In the genomic region with DNA sequence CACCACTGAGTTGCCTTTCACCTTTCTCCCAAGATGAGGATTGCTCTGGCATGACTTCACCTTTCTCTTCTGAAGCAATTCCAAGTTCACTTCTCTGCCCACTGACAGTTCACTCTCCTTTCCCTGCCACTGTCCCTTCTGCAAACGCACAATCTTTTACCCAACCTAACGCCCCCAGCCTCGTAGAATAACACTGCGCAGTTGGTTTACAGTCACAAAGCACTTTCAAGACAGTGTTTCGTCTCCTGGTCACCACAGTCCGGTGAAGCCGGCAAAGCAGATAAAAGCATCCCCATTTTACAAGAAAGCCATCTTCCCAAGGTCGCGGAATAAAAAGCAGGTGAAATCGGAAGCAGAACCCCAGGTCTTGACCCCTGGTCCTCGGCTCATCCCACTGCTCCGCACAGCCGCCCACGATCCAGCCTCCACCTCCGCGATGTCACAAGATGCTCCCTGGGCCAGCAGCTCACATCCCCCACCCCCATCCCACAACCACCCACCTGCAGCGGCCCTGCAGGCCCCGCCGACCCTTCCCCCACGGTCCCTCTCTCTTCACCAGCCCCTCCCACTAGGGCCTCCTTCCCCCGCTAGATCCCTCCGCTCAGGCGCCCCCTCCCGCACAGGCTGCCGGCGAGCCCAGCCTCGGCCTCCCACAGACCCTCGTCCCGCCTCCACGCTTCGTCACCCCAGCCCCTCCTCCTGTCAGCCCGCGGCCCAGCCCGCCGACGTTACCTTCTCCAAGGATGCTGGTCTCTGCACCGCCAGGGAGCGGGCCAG, we compare ENCODE assay signal across 8 cellular contexts. TPM values are rescaled to one million over a fixed set of nuclear protein-coding genes. Genes with fewer than 3 reads are reported as not detected.
DNase-seq lines count a peak whose midpoint lies in the region; ATAC-seq, FAIRE-seq and TF ChIP-seq lines count a peak whose summit lies in the region.

No MANE protein-coding gene starts in this region.

- H3K27ac ChIP-seq in ascending aorta (peak overlapping the region; percentile 79 to 97), uterus (peak overlapping the region; percentile 90 to 92)

- H3K36me3 ChIP-seq in ascending aorta (no peaks in the 10 kb centered on the region), uterus (no peaks in the 10 kb centered on the region)

- H3K4me3 ChIP-seq in ascending aorta: peak overlapping the region; percentile 82 to 91
- H3K4me3 ChIP-seq in uterus: peak overlapping the region; percentile 55 to 71

- TF ChIP-seq CTCF in ascending aorta (IDR thresholded peaks at IDR 0.05) (no peak), uterus (IDR thresholded peaks at IDR 0.05) (no peak)

- DNase-seq in GM12892 (ENCODE audit: insufficient read length) (peak; percentile 78), NCI-H1105 treated with DMSO at 0.1 percent for 48 hours (lab: John Stamatoyannopoulos, UW) (peak; percentile 75), T-helper 2 cell (peak; percentile 62 to 94 (median 77)), ascending aorta (ENCODE audit: low spot score in 2 of 2) (peak; percentile 59 to 92), hepatic stellate cell (ENCODE audit: low spot score) (peak; percentile 85), putamen (ENCODE audit: low spot score) (peak; percentile 78), uterus (peak; percentile 90 to 91)

- TF ChIP-seq POLR2A in GM12892 (IDR thresholded peaks at IDR 0.05; ENCODE audit: low read depth, low read length): no peak
- TF ChIP-seq POLR2A in uterus (IDR thresholded peaks at IDR 0.05): no peak

- H3K4me1 ChIP-seq in ascending aorta (peaks cover 0 to 22% of the 10 kb centered on the region in 2 donors), uterus (peaks cover 0 to 12% of the 10 kb centered on the region in 2 donors)

- no peaks in the 10 kb centered on the region for H3K27me3 ChIP-seq in ascending aorta
- H3K27me3 ChIP-seq in uterus: no peaks in the 10 kb centered on the region

- H3K9me3 ChIP-seq in ascending aorta: no peaks in the 10 kb centered on the region
- no peaks in the 10 kb centered on the region for H3K9me3 ChIP-seq in uterus

- peak; percentile 52 for ATAC-seq in HG02678 (IDR thresholded peaks at IDR 0.05; ENCODE audit: unreplicated experiment)

- intact Hi-C loops in ascending aorta (cut with DNase I) (loop anchor here (1.0 to 10.0 kb wide), 7 partner anchors 59 to 785 kb away; partner anchors contain the start of genes CRKL, LZTR1, MED15 and SDF2L1), uterus (cut with DNase I; ENCODE audit: low total_unique reads) (no loop called here)

- peak; percentile 30 for FAIRE-seq in GM12892 (lab: Jason Lieb, UNC)

RNA-seq across cellular contexts. Expression of gene PI4KA, which starts 0.6 kb away (rescaled TPM):
- 27.2 TPM for polyA plus RNA-seq in GM12892 (2012; ENCODE audit: missing spikeins)
- total RNA-seq in ascending aorta (150 TPM), uterus (100 to 1,000 TPM in 2 of 4 donors, 10 to 100 TPM in 2; 48.9 to 238 (median 108) TPM)

RNA-seq across cellular contexts. Expression of gene SNAP29, which starts 0.8 kb away (rescaled TPM):
- 22.3 TPM for polyA plus RNA-seq in GM12892 (2012; ENCODE audit: missing spikeins)
- total RNA-seq in ascending aorta (24.6 TPM), uterus (10 to 100 TPM in 3 of 4 donors, 1 to 10 TPM in 1; 5.3 to 33.5 (median 13.1) TPM)

RNA-seq across cellular contexts. Expression of gene CRKL, which starts 59.2 kb away (rescaled TPM):
- polyA plus RNA-seq in GM12892 (2012; ENCODE audit: missing spikeins): 26.4 TPM
- 21.2 TPM for total RNA-seq in ascending aorta
- total RNA-seq in uterus: 10 to 100 TPM; 29.4 to 74.2 (median 57.6) TPM

Comparison
In these comparisons a context has a peak if more than half of its experiments do, and no peak if none do; other contexts are left out.
1. Peak in every context shown above with its lines: DNase-seq, ATAC-seq, H3K4me3 ChIP-seq and H3K27ac ChIP-seq.